12 cellular contexts compared by ENCODE assay signal in the genomic region with DNA sequence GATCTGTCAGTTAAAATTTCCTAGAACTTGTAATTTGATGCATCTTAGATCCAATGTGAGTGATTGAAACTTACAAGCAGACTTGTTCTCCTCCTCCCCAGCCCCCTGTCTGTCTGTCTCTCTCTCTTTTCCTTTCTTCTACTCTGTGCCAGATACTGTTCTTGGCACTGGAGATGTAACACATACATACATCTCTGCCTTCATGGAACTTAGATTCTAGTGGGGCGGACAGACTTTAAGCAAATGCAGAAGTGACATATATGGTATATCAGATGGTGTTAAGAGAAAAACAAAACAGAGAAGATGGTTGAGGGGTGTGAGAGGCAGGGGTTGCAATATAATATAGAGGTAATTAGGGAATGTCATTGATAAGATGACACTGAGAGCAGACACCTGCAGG. TPM values are rescaled to one million over a fixed set of nuclear protein-coding genes. Genes with fewer than 3 reads are reported as not detected.
DNase-seq lines count a peak whose midpoint lies in the region; ATAC-seq and TF ChIP-seq lines count a peak whose summit lies in the region.
"Had no signal": no experiment of that assay in that cellular context is flagged by ENCODE, and none has a peak within 500 bp of the region (broad histone marks: within the 10 kb centered on the region; RNA-seq: fewer than 3 reads in every experiment).

No MANE protein-coding gene starts in this region.

- DNase-seq in T-helper 2 cell treated with Interferon-gamma antibody and Interleukin-4, amounts not matched to agents 5 μg/mL and 100 μg/mL, for 36 hours (ENCODE audit: low spot score), result no peak
- DNase-seq in T-helper 2 cell, result no peak
- no peak for DNase-seq in GM23338 (ENCODE audit: low spot score)
- no peak for DNase-seq in stimulated activated effector memory CD8-positive, alpha-beta T cell treated with anti-CD3 and anti-CD28 coated beads, Interleukin-12 subunit alpha, Interleukin-12 subunit beta, amount 100 ng/mL, for 72 hours (ENCODE audit: low spot score in 2 of 2)
- DNase-seq in AG20443 (ENCODE audit: low spot score), result no peak
- no peak for DNase-seq in EL
- DNase-seq: activated CD8-positive, alpha-beta memory T cell treated with anti-CD3 and anti-CD28 coated beads, Interleukin-2, amount 50 U/mL, for 48 hours; SJCRH30; stimulated activated CD4-positive, alpha-beta T cell treated with anti-CD3 and anti-CD28 coated beads, Interleukin-15, amount 100 ng/mL, for 24 hours had no signal

- H3K4me1 ChIP-seq in GM23338 (ENCODE audit: insufficient read depth), result peaks cover 23% of the 10 kb centered on the region
- H3K4me1 ChIP-seq: SJCRH30 had no signal

- no peaks in the 10 kb centered on the region for H3K36me3 ChIP-seq in GM23338 (ENCODE audit: insufficient read depth)

- H3K27ac ChIP-seq in GM23338 (ENCODE audit: low read depth), result no peak overlapping the region
- H3K27ac ChIP-seq: SJCRH30 had no signal

- peak overlapping the region; percentile 92 for H3K27ac Mint-ChIP-seq in T-helper 2 cell treated with Interferon-gamma antibody and Interleukin-4, amounts not matched to agents 5 μg/mL and 100 μg/mL, for 36 hours
- 0 out of 2 replicates have a peak overlapping the region, but pooled peaks have one; percentile 40 for H3K27ac Mint-ChIP-seq in GM23338
- peak overlapping the region; percentile 87 for H3K27ac Mint-ChIP-seq in activated naive CD8-positive, alpha-beta T cell
- H3K27ac Mint-ChIP-seq in stimulated activated effector memory CD8-positive, alpha-beta T cell treated with anti-CD3 and anti-CD28 coated beads, Interleukin-12 subunit alpha, Interleukin-12 subunit beta, amount 100 ng/mL, for 72 hours, result peak overlapping the region; percentile 82
- H3K27ac Mint-ChIP-seq: nephron had no signal

- no peak overlapping the region for H3K4me2 ChIP-seq in GM23338

- H3K27me3 ChIP-seq in GM23338 (ENCODE audit: insufficient read depth), result peaks cover 17% of the 10 kb centered on the region
- H3K27me3 ChIP-seq: SJCRH30 had no signal

- no peaks in the 10 kb centered on the region for H3F3A ChIP-seq in GM23338 (replicated peaks; ENCODE audit: low read depth)

- no peaks in the 10 kb centered on the region for H3K9me2 ChIP-seq in GM23338 (ENCODE audit: insufficient read depth)

- peaks cover 71% of the 10 kb centered on the region for H3K79me2 ChIP-seq in GM23338 (replicated peaks; ENCODE audit: insufficient read depth)

- no peak overlapping the region for H2AFZ ChIP-seq in GM23338

- peaks cover 76% of the 10 kb centered on the region for H3K4me1 Mint-ChIP-seq in T-helper 2 cell treated with Interferon-gamma antibody and Interleukin-4, amounts not matched to agents 5 μg/mL and 100 μg/mL, for 36 hours (ENCODE audit: low read depth)
- H3K4me1 Mint-ChIP-seq in GM23338, result peaks cover 32% of the 10 kb centered on the region
- H3K4me1 Mint-ChIP-seq in activated naive CD8-positive, alpha-beta T cell (ENCODE audit: low read depth), result peaks cover 91% of the 10 kb centered on the region
- peaks cover 79% of the 10 kb centered on the region for H3K4me1 Mint-ChIP-seq in stimulated activated effector memory CD8-positive, alpha-beta T cell treated with anti-CD3 and anti-CD28 coated beads, Interleukin-12 subunit alpha, Interleukin-12 subunit beta, amount 100 ng/mL, for 72 hours

- H3K4me3 Mint-ChIP-seq in T-helper 2 cell treated with Interferon-gamma antibody and Interleukin-4, amounts not matched to agents 5 μg/mL and 100 μg/mL, for 36 hours, result peak overlapping the region; percentile 82
- H3K4me3 Mint-ChIP-seq in GM23338, result no peak overlapping the region
- peak overlapping the region; percentile 48 for H3K4me3 Mint-ChIP-seq in activated naive CD8-positive, alpha-beta T cell
- peak overlapping the region; percentile 85 for H3K4me3 Mint-ChIP-seq in stimulated activated effector memory CD8-positive, alpha-beta T cell treated with anti-CD3 and anti-CD28 coated beads, Interleukin-12 subunit alpha, Interleukin-12 subunit beta, amount 100 ng/mL, for 72 hours
- H3K4me3 Mint-ChIP-seq: nephron had no signal

- H3K9me3 Mint-ChIP-seq in T-helper 2 cell treated with Interferon-gamma antibody and Interleukin-4, amounts not matched to agents 5 μg/mL and 100 μg/mL, for 36 hours, result no peaks in the 10 kb centered on the region
- H3K9me3 Mint-ChIP-seq in GM23338, result no peaks in the 10 kb centered on the region
- no peaks in the 10 kb centered on the region for H3K9me3 Mint-ChIP-seq in activated naive CD8-positive, alpha-beta T cell (ENCODE audit: low read depth)
- no peaks in the 10 kb centered on the region for H3K9me3 Mint-ChIP-seq in stimulated activated effector memory CD8-positive, alpha-beta T cell treated with anti-CD3 and anti-CD28 coated beads, Interleukin-12 subunit alpha, Interleukin-12 subunit beta, amount 100 ng/mL, for 72 hours
- H3K9me3 Mint-ChIP-seq: nephron had no signal

- no peak for TF ChIP-seq CTCF in GM23338 (conservative IDR thresholded peaks at IDR 0.05; ENCODE audit: low read depth in 2 of 2)

- H4K20me1 ChIP-seq in GM23338 (replicated peaks; ENCODE audit: insufficient read depth), result peaks cover 25% of the 10 kb centered on the region; the same call in 1 of the 2 replicates

- peaks cover 68% of the 10 kb centered on the region for H3K36me3 Mint-ChIP-seq in T-helper 2 cell treated with Interferon-gamma antibody and Interleukin-4, amounts not matched to agents 5 μg/mL and 100 μg/mL, for 36 hours (ENCODE audit: low read depth)
- no peaks in the 10 kb centered on the region for H3K36me3 Mint-ChIP-seq in GM23338 (ENCODE audit: low read depth)
- peaks cover 2% of the 10 kb centered on the region for H3K36me3 Mint-ChIP-seq in activated naive CD8-positive, alpha-beta T cell
- peaks cover 26% of the 10 kb centered on the region for H3K36me3 Mint-ChIP-seq in stimulated activated effector memory CD8-positive, alpha-beta T cell treated with anti-CD3 and anti-CD28 coated beads, Interleukin-12 subunit alpha, Interleukin-12 subunit beta, amount 100 ng/mL, for 72 hours

- ATAC-seq in GM23338, result no peak
- peak; percentile 4 for ATAC-seq in stimulated activated effector memory CD8-positive, alpha-beta T cell treated with anti-CD3 and anti-CD28 coated beads, Interleukin-12 subunit alpha, Interleukin-12 subunit beta, amount 100 ng/mL, for 72 hours
- no peak for ATAC-seq in HG03432 (IDR thresholded peaks at IDR 0.05; ENCODE audit: unreplicated experiment)

- H3K4me3 ChIP-seq in GM23338, result no peak overlapping the region
- H3K4me3 ChIP-seq: SJCRH30 had no signal

- no peaks in the 10 kb centered on the region for H3K27me3 Mint-ChIP-seq in T-helper 2 cell treated with Interferon-gamma antibody and Interleukin-4, amounts not matched to agents 5 μg/mL and 100 μg/mL, for 36 hours (ENCODE audit: low read depth)
- peaks cover 16% of the 10 kb centered on the region for H3K27me3 Mint-ChIP-seq in GM23338 (ENCODE audit: insufficient read depth, low read depth, poor library complexity)
- no peaks in the 10 kb centered on the region for H3K27me3 Mint-ChIP-seq in activated naive CD8-positive, alpha-beta T cell

TF ChIP-seq in GM23338, 12 proteins besides CTCF, POLR2A, EP300 and RAD21 (continues in another document):
- TF ChIP-seq, protein P1, sequence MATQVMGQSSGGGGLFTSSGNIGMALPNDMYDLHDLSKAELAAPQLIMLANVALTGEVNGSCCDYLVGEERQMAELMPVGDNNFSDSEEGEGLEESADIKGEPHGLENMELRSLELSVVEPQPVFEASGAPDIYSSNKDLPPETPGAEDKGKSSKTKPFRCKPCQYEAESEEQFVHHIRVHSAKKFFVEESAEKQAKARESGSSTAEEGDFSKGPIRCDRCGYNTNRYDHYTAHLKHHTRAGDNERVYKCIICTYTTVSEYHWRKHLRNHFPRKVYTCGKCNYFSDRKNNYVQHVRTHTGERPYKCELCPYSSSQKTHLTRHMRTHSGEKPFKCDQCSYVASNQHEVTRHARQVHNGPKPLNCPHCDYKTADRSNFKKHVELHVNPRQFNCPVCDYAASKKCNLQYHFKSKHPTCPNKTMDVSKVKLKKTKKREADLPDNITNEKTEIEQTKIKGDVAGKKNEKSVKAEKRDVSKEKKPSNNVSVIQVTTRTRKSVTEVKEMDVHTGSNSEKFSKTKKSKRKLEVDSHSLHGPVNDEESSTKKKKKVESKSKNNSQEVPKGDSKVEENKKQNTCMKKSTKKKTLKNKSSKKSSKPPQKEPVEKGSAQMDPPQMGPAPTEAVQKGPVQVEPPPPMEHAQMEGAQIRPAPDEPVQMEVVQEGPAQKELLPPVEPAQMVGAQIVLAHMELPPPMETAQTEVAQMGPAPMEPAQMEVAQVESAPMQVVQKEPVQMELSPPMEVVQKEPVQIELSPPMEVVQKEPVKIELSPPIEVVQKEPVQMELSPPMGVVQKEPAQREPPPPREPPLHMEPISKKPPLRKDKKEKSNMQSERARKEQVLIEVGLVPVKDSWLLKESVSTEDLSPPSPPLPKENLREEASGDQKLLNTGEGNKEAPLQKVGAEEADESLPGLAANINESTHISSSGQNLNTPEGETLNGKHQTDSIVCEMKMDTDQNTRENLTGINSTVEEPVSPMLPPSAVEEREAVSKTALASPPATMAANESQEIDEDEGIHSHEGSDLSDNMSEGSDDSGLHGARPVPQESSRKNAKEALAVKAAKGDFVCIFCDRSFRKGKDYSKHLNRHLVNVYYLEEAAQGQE (IDR thresholded peaks at IDR 0.05; ENCODE audit: unreplicated experiment), result no peak
- TF ChIP-seq POLR2AphosphoS5 (IDR thresholded peaks at IDR 0.05; ENCODE audit: low read depth) (no peak), CREB1 (CRISPR knock-in tag; IDR thresholded peaks at IDR 0.05; ENCODE audit: low read depth) (no peak), NANOG (IDR thresholded peaks at IDR 0.05; ENCODE audit: borderline replicate concordance) (no peak)

RNA-seq across cellular contexts. Expression of a gene that starts 6.6 kb away (rescaled TPM):
- 13.4 and 25.7 TPM in 2 replicates for total RNA-seq in GM23338 (2014; rRNA removed; shearing (Covaris generic))
- 6.9 and 7.7 TPM in 2 replicates for polyA plus RNA-seq in GM23338 (2016; fragmentation: Nextera tagmentation; extraction: Ambion mirVana)

Comparison
In these comparisons a context has a peak if more than half of its experiments do, and no peak if none do; other contexts are left out.
1. H3K27ac Mint-ChIP-seq: peak in every context shown above with its lines; median percentile 92 in T-helper 2 cell treated with Interferon-gamma antibody and Interleukin-4, amounts not matched to agents 5 μg/mL and 100 μg/mL, for 36 hours; 87 in activated naive CD8-positive, alpha-beta T cell; 82 in stimulated activated effector memory CD8-positive, alpha-beta T cell treated with anti-CD3 and anti-CD28 coated beads, Interleukin-12 subunit alpha, Interleukin-12 subunit beta, amount 100 ng/mL, for 72 hours; 40 in GM23338.